ENCODE assay signal across 24 cellular contexts in the genomic region with DNA sequence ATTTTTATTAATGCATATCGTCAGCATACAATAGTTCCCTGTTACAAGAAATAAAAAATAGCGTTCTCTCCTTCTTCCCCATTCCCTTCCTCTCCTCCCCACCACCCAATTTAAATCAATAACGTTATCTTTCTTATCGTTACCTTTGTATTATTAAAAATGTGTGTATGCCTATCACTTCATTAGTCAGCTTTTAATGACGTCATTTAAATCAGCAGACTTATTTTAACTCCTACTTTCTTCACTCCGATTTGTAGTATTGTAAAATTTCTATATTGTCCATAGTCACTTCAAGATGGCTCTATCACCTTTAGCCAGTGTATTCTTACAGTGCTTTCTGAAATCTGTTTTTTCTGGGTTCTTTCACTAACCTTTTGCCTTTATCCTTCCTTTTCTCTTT.
DNase-seq lines count a peak whose midpoint lies in the region; ATAC-seq, FAIRE-seq and TF ChIP-seq lines count a peak whose summit lies in the region.
"Had no signal": no experiment of that assay in that cellular context is flagged by ENCODE, and none has a peak within 500 bp of the region (broad histone marks: within the 10 kb centered on the region; RNA-seq: fewer than 3 reads in every experiment).

No MANE protein-coding gene starts in this region.

- BruUV-seq in HepG2 (replicated peaks; lab: Mats Ljungman, UMichigan) (no TSS peak), GM12878 (replicated peaks; lab: Mats Ljungman, UMichigan) (no TSS peak), endothelial cell of umbilical vein (replicated peaks; lab: Mats Ljungman, UMichigan) (no TSS peak)

- SMC1A ChIA-PET in GM12878 (lab: Charles Lee; ENCODE audit: uncharacterized antibody, unreplicated experiment), result interaction anchor here (1.2 kb wide), 1 partner anchor 28 kb away, joined by 5 read pairs; no protein-coding TSS in a partner anchor

- intact Hi-C loops in HepG2 (cut with micrococcal nuclease; ENCODE audit: unreplicated experiment), result no loop called here
- intact Hi-C loops in right lobe of liver (cut with DNase I), result no loop called here
- intact Hi-C loops in GM12878 (cut with micrococcal nuclease; ENCODE audit: unreplicated experiment), result no loop called here
- intact Hi-C loops in endothelial cell of umbilical vein (cut with micrococcal nuclease), result no loop called here

- H3K4me3 ChIP-seq in HepG2 (replicated peaks in 1 of 3; ENCODE audit: insufficient read depth in 1 of 3, low read depth in 2 of 3, low read length in 3 of 3), result no peak overlapping the region
- no peak overlapping the region for H3K4me3 ChIP-seq in right lobe of liver
- no peak overlapping the region for H3K4me3 ChIP-seq in GM12878
- H3K4me3 ChIP-seq in endothelial cell of umbilical vein (replicated peaks in 1 of 3; ENCODE audit: insufficient read depth in 1 of 3, low read depth in 1 of 3, low read length in 3 of 3), result no peak overlapping the region
- H3K4me3 ChIP-seq in CD8-positive, alpha-beta memory T cell (ENCODE audit: low read length), result no peak overlapping the region
- H3K4me3 ChIP-seq: BLaER1 treated with 17β-estradiol and CSF1 and Interleukin-3, amounts not matched to agents 10 nM and 100 nM; GM23248; HAP-1 had no signal

- H3K4me2 ChIP-seq in HepG2 (ENCODE audit: low read depth, low read length), result no peak overlapping the region
- no peak overlapping the region for H3K4me2 ChIP-seq in GM12878 (ENCODE audit: control insufficient read depth, insufficient read depth)
- no peak overlapping the region for H3K4me2 ChIP-seq in endothelial cell of umbilical vein (ENCODE audit: insufficient read depth, low read length)
- H3K4me2 ChIP-seq: BLaER1 treated with 17β-estradiol and CSF1 and Interleukin-3, amounts not matched to agents 10 nM and 100 nM had no signal

- TF ChIP-seq RAD21 in HepG2 (CRISPR knock-in tag; IDR thresholded peaks at IDR 0.05) (no peak), GM12878 (IDR thresholded peaks at IDR 0.05; ENCODE audit: insufficient read depth, low read depth, low read length) (no peak)

- H3K4me3 Mint-ChIP-seq in CD8-positive, alpha-beta memory T cell, result no peak overlapping the region
- H3K4me3 Mint-ChIP-seq: CD14-positive monocyte; CD4-positive, alpha-beta T cell; HFFc6 had no signal

- H2AFZ ChIP-seq in HepG2 (ENCODE audit: low read length) (no peak overlapping the region), GM12878 (ENCODE audit: control insufficient read depth, low read depth, low read length) (no peak overlapping the region), endothelial cell of umbilical vein (ENCODE audit: low read depth, low read length) (no peak overlapping the region)
- H2AFZ ChIP-seq: GM23248 had no signal

- H3K4me1 ChIP-seq in HepG2 (ENCODE audit: insufficient read depth, low read length) (peaks cover 33% of the 10 kb centered on the region), right lobe of liver (no peaks in the 10 kb centered on the region), GM12878 (ENCODE audit: control insufficient read depth, insufficient read depth, low read length) (no peaks in the 10 kb centered on the region), endothelial cell of umbilical vein (ENCODE audit: control insufficient read depth, extremely low read depth, insufficient read depth, low read length) (peaks cover 6% of the 10 kb centered on the region)
- H3K4me1 ChIP-seq in CD8-positive, alpha-beta memory T cell (ENCODE audit: insufficient read depth, low read length), result no peaks in the 10 kb centered on the region
- H3K4me1 ChIP-seq: BE2C; BLaER1 treated with 17β-estradiol and CSF1 and Interleukin-3, amounts not matched to agents 10 nM and 100 nM; HAP-1 had no signal

- RAD21 ChIA-PET in GM12878 (lab: Charles Lee; ENCODE audit: unreplicated experiment), result no interaction called here

- no peak for TF ChIP-seq EP300 in HepG2 (IDR thresholded peaks at IDR 0.05; ENCODE audit: low read depth in 2 of 2, low read length in 2 of 2)
- no peak for TF ChIP-seq EP300 in HepG2 (CRISPR knock-in tag; IDR thresholded peaks at IDR 0.05; ENCODE audit: borderline replicate concordance)
- no peak for TF ChIP-seq EP300 in GM12878 (IDR thresholded peaks at IDR 0.05; ENCODE audit: borderline replicate concordance in 1 of 2, control insufficient read depth in 1 of 2, low read depth in 2 of 2, low read length in 2 of 2)

- H3K4me1 Mint-ChIP-seq in CD8-positive, alpha-beta memory T cell, result peaks cover 0 to 2% (median under 1%) of the 10 kb centered on the region in 3 donors
- H3K4me1 Mint-ChIP-seq: CD14-positive monocyte had no signal

- CTCF ChIA-PET in HepG2 (lab: Yijun Ruan, JAX; ENCODE audit: low intra/inter-chr PET ratio, low total read pairs), result no interaction called here
- CTCF ChIA-PET in GM12878 (lab: Yijun Ruan, JAX), result interaction anchor here (1.3 kb wide), 1 partner anchor 28 kb away, joined by 3 read pairs; no protein-coding TSS in a partner anchor
- CTCF ChIA-PET in endothelial cell of umbilical vein (lab: Charles Lee), result interaction anchor here (1.6 kb wide), 2 partner anchors 9 kb away, joined by 3 to 4 read pairs; no protein-coding TSS in a partner anchor
- CTCF ChIA-PET in CD8-positive, alpha-beta memory T cell (lab: Charles Lee), result no interaction called here

- H3K9ac ChIP-seq in HepG2 (ENCODE audit: insufficient read depth, low read depth, low read length) (no peak overlapping the region), GM12878 (ENCODE audit: control insufficient read depth, insufficient read depth, low read length) (no peak overlapping the region), endothelial cell of umbilical vein (replicated peaks; ENCODE audit: extremely low read depth, insufficient read depth, low read length) (no peak overlapping the region)
- H3K9ac ChIP-seq: BLaER1 treated with 17β-estradiol and CSF1 and Interleukin-3, amounts not matched to agents 10 nM and 100 nM; GM23248 had no signal

- POLR2A ChIA-PET in HepG2 (lab: Yijun Ruan, JAX), result no interaction called here
- POLR2A ChIA-PET in GM12878 (lab: Charles Lee), result no interaction called here
- POLR2A ChIA-PET in endothelial cell of umbilical vein (lab: Charles Lee), result no interaction called here
- POLR2A ChIA-PET in CD8-positive, alpha-beta memory T cell (lab: Charles Lee), result no interaction called here

- TF ChIP-seq CTCF in HepG2 (CRISPR knock-in tag; IDR thresholded peaks at IDR 0.05), result no peak
- no peak for TF ChIP-seq CTCF in right lobe of liver (IDR thresholded peaks at IDR 0.05)
- TF ChIP-seq CTCF in GM12878 (IDR thresholded peaks at IDR 0.05 in 2 of 3, conservative IDR thresholded peaks at IDR 0.05 in 1 of 3; ENCODE audit: control insufficient read depth in 2 of 3, extremely low read depth in 1 of 3, insufficient read depth in 1 of 3, low read depth in 3 of 3, low read length in 3 of 3), result no peak
- TF ChIP-seq CTCF in endothelial cell of umbilical vein (IDR thresholded peaks at IDR 0.05; ENCODE audit: extremely low read depth in 1 of 2, insufficient read depth in 1 of 2, low read depth in 1 of 2, low read length in 2 of 2), result no peak

- WGBS in HepG2 (ENCODE audit: low lambda C conversion rate), result 91% methylated on average over 6 of the region's 6 CpGs
- WGBS in right lobe of liver (ENCODE audit: insufficient coverage, low coverage, low lambda C conversion rate, missing lambda C conversion rate), result 71% methylated on average over 6 of the region's 6 CpGs
- WGBS in GM12878 (ENCODE audit: insufficient coverage, insufficient replicate concordance, low lambda C conversion rate, missing lambda C conversion rate), result 59% methylated on average over 6 of the region's 6 CpGs

- H3K9me3 ChIP-seq in HepG2 (ENCODE audit: low read length) (no peaks in the 10 kb centered on the region), right lobe of liver (no peaks in the 10 kb centered on the region), GM12878 (replicated peaks; ENCODE audit: control insufficient read depth, insufficient read depth, low read length) (no peaks in the 10 kb centered on the region; the same call in 2 of the 3 replicates), endothelial cell of umbilical vein (replicated peaks; ENCODE audit: control insufficient read depth, insufficient read depth, low read length) (no peaks in the 10 kb centered on the region)
- no peaks in the 10 kb centered on the region for H3K9me3 ChIP-seq in CD8-positive, alpha-beta memory T cell (ENCODE audit: low read length)
- H3K9me3 ChIP-seq: BE2C, HAP-1 had no signal

- ATAC-seq in HepG2 (no peak), right lobe of liver (no peak), GM12878 (no peak)

- H3K9me1 ChIP-seq in endothelial cell of umbilical vein (replicated peaks; ENCODE audit: control insufficient read depth, extremely low read depth, insufficient read depth, low read length), result no peaks in the 10 kb centered on the region

- H3K27ac ChIP-seq in HepG2 (ENCODE audit: extremely low read length, insufficient read depth, low read length) (no peak overlapping the region), right lobe of liver (no peak overlapping the region), GM12878 (ENCODE audit: control insufficient read depth, insufficient read depth) (no peak overlapping the region), endothelial cell of umbilical vein (ENCODE audit: insufficient read depth, low read depth, low read length) (no peak overlapping the region)
- H3K27ac ChIP-seq in CD8-positive, alpha-beta memory T cell (ENCODE audit: low read depth, low read length), result no peak overlapping the region
- H3K27ac ChIP-seq: 22Rv1; BLaER1 treated with 17β-estradiol and CSF1 and Interleukin-3, amounts not matched to agents 10 nM and 100 nM; GM23248 had no signal

- H3K27me3 Mint-ChIP-seq in CD8-positive, alpha-beta memory T cell, result peaks cover 1 to 13% of the 10 kb centered on the region in 2 donors

- TF ChIP-seq POLR2A in HepG2 (IDR thresholded peaks at IDR 0.05; ENCODE audit: insufficient read depth in 1 of 2, low read depth in 2 of 2, low read length in 2 of 2) (no peak), right lobe of liver (IDR thresholded peaks at IDR 0.05) (no peak), GM12878 (IDR thresholded peaks at IDR 0.05; ENCODE audit: low read depth, low read length) (no peak), endothelial cell of umbilical vein (IDR thresholded peaks at IDR 0.05; ENCODE audit: low read depth, low read length) (no peak)

- H4K20me1 ChIP-seq in HepG2 (ENCODE audit: insufficient read depth, low read length), result no peaks in the 10 kb centered on the region
- no peaks in the 10 kb centered on the region for H4K20me1 ChIP-seq in GM12878 (ENCODE audit: control insufficient read depth, insufficient read depth)
- H4K20me1 ChIP-seq in endothelial cell of umbilical vein (replicated peaks; ENCODE audit: control insufficient read depth, extremely low read depth, insufficient read depth, low read length), result no peaks in the 10 kb centered on the region
- H4K20me1 ChIP-seq: BLaER1 treated with 17β-estradiol and CSF1 and Interleukin-3, amounts not matched to agents 10 nM and 100 nM had no signal

- no peaks in the 10 kb centered on the region for H3K79me2 ChIP-seq in HepG2 (ENCODE audit: insufficient read depth, low read length)
- no peaks in the 10 kb centered on the region for H3K79me2 ChIP-seq in GM12878 (ENCODE audit: control insufficient read depth, insufficient read depth, low read length)
- H3K79me2 ChIP-seq in endothelial cell of umbilical vein (ENCODE audit: control insufficient read depth, insufficient read depth, low read length), result no peaks in the 10 kb centered on the region

- H3K27me3 ChIP-seq in HepG2 (ENCODE audit: control insufficient read depth in 1 of 2, insufficient read depth in 2 of 2, low read length in 2 of 2) (no peaks in the 10 kb centered on the region), right lobe of liver (no peaks in the 10 kb centered on the region), GM12878 (replicated peaks in 1 of 2; ENCODE audit: control insufficient read depth in 2 of 2, insufficient read depth in 2 of 2, low read length in 1 of 2) (no peaks in the 10 kb centered on the region), endothelial cell of umbilical vein (ENCODE audit: control insufficient read depth in 2 of 2, insufficient read depth in 2 of 2, low read length in 2 of 2) (no peaks in the 10 kb centered on the region)
- no peaks in the 10 kb centered on the region for H3K27me3 ChIP-seq in CD8-positive, alpha-beta memory T cell (ENCODE audit: insufficient read depth, low read length, poor library complexity, severe bottlenecking)
- H3K27me3 ChIP-seq: BE2C; BLaER1 treated with 17β-estradiol and CSF1 and Interleukin-3, amounts not matched to agents 10 nM and 100 nM had no signal

- DNase-seq in HepG2 (ENCODE audit: low spot score), result no peak
- no peak for DNase-seq in right lobe of liver
- no peak for DNase-seq in GM12878 (ENCODE audit: low read depth, low spot score)
- DNase-seq in endothelial cell of umbilical vein (ENCODE audit: low read depth, low spot score), result peak; percentile 44
- DNase-seq in activated naive CD4-positive, alpha-beta T cell (lab: John Stamatoyannopoulos, UW), result no peak
- no peak for DNase-seq in stimulated activated naive CD4-positive, alpha-beta T cell treated with Interleukin-2 at 50 U/mL for 16 hours (lab: John Stamatoyannopoulos, UW)
- no peak for DNase-seq in CD8-positive, alpha-beta memory T cell
- DNase-seq: ACHN; AML-193; BE2C; CD4-positive, alpha-beta T cell; COR-L47; DMS153; DND-41; GM23248; HFFc6 had no signal

- no peaks in the 10 kb centered on the region for H3K9me3 Mint-ChIP-seq in CD8-positive, alpha-beta memory T cell
- H3K9me3 Mint-ChIP-seq: CD4-positive, alpha-beta T cell; HFFc6 had no signal

- H3K27ac Mint-ChIP-seq in CD8-positive, alpha-beta memory T cell, result no peak overlapping the region
- H3K27ac Mint-ChIP-seq: CD14-positive monocyte; CD4-positive, alpha-beta T cell; HFFc6 had no signal

- H3K36me3 Mint-ChIP-seq in CD8-positive, alpha-beta memory T cell, result no peaks in the 10 kb centered on the region
- H3K36me3 Mint-ChIP-seq: CD14-positive monocyte had no signal

- no peaks in the 10 kb centered on the region for H3K36me3 ChIP-seq in HepG2 (replicated peaks in 1 of 2; ENCODE audit: control insufficient read depth in 1 of 2, insufficient read depth in 2 of 2, low read length in 2 of 2)
- no peaks in the 10 kb centered on the region for H3K36me3 ChIP-seq in right lobe of liver
- H3K36me3 ChIP-seq in GM12878 (ENCODE audit: control insufficient read depth in 2 of 2, insufficient read depth in 2 of 2, low read length in 1 of 2), result no peaks in the 10 kb centered on the region
- H3K36me3 ChIP-seq in endothelial cell of umbilical vein (ENCODE audit: control insufficient read depth in 2 of 2, extremely low read depth in 1 of 2, insufficient read depth in 2 of 2, low read length in 2 of 2), result no peaks in the 10 kb centered on the region
- H3K36me3 ChIP-seq in CD8-positive, alpha-beta memory T cell (ENCODE audit: insufficient read depth, low read length), result no peaks in the 10 kb centered on the region
- H3K36me3 ChIP-seq: BE2C; BLaER1 treated with 17β-estradiol and CSF1 and Interleukin-3, amounts not matched to agents 10 nM and 100 nM; HAP-1 had no signal

- in situ Hi-C loops in HepG2 (cut with HindIII; ENCODE audit: extremely low pct_ligation_motif_present, low pct_unique_long_range_greater_than_20kb) (no loop called here), GM12878 (cut with MboI) (no loop called here)

- dilution Hi-C loops in endothelial cell of umbilical vein (cut with MboI; ENCODE audit: extremely low pct_ligation_motif_present, low sequenced_read_pairs), result no loop called here

- no peak for FAIRE-seq in HepG2 (lab: Jason Lieb, UNC)
- FAIRE-seq in GM12878 (lab: Jason Lieb, UNC), result no peak
- FAIRE-seq in endothelial cell of umbilical vein (lab: Jason Lieb, UNC), result peak; percentile 26
- FAIRE-seq: A204.1, G401.6, GM19239, H54 had no signal

Comparison
In these comparisons a context has a peak if more than half of its experiments do, and no peak if none do; other contexts are left out.
1. CTCF ChIA-PET loops: an anchor here in GM12878 (1.3 kb wide) and endothelial cell of umbilical vein (1.6 kb wide); none called in HepG2 and CD8-positive, alpha-beta memory T cell.
2. Of the 75 proteins assayed by ChIP-seq in both HepG2 and GM12878: peak only in HepG2: none; only in GM12878: JUND; in both: none; in neither: 73; mixed calls (peak in some experiments, not most) for 1.